Comparison of ENCODE assay signal across 8 cellular contexts in the genomic region with DNA sequence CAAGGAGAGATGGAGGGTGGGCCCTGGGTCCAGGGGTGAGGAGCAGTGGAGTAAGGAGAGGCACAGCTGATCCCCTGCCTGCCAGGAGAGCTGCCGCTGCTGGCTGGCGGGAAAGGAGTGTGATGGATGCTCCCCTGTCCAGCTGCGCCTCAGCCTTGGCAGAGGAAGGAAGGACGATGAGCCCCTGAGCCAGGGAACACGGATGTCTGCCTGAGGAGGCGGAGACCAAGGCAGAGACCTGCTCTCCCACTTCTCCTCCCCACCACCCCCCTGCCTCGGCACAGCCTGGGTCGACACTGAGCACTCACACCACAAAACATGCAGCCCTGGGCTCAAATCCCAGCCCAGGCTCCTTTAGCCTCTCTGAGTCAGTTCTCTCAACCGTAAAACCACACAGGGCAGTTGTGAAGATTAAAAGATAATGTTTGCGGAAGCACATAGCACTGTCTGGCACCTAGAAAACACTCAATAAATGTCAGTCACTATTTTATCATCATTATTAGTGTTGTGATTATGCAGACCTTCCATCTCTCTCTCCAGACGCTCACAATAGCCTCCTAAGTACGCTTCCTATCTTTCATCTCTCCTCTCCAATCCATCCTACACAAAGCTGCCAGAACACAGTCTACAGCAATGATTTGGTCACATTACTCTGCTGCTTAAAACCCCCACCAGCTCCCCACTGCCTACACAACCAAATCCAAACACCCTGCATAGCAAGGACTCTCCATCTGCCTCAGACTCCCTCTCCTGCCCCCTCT. TPM values are rescaled to one million over a fixed set of nuclear protein-coding genes. Genes with fewer than 3 reads are reported as not detected.
A peak's percentile ranks its signal among the peaks of the same experiment; 100 is the strongest.
DNase-seq lines count a peak whose midpoint lies in the region; ATAC-seq, FAIRE-seq and TF ChIP-seq lines count a peak whose summit lies in the region.

No MANE protein-coding gene starts in this region.

- CTCF ChIA-PET in AG04450 (lab: Charles Lee), result no interaction called here

- intact Hi-C loops in gastrocnemius medialis (cut with DNase I; ENCODE audit: low total_unique reads), result no loop called here

- TF ChIP-seq CTCF in AG04450 (IDR thresholded peaks at IDR 0.05; ENCODE audit: low read depth, low read length) (no peak), Peyer's patch (IDR thresholded peaks at IDR 0.05) (no peak), fibroblast of lung (conservative IDR thresholded peaks at IDR 0.05 in 1 of 2, IDR thresholded peaks at IDR 0.05 in 1 of 2; ENCODE audit: low read depth in 1 of 2, low read length in 2 of 2) (no peak), retinal pigment epithelial cell (conservative IDR thresholded peaks at IDR 0.05; ENCODE audit: low read depth, low read length) (no peak), gastrocnemius medialis (IDR thresholded peaks at IDR 0.05 in 4 of 5, conservative IDR thresholded peaks at IDR 0.05 in 1 of 5) (no peak)

- ATAC-seq in HG03354 (IDR thresholded peaks at IDR 0.05; ENCODE audit: poor library complexity, severe bottlenecking, unreplicated experiment), result peak; percentile 72
- no peak for ATAC-seq in gastrocnemius medialis

- no peaks in the 10 kb centered on the region for H4K20me1 ChIP-seq in fibroblast of lung (ENCODE audit: control insufficient read depth, extremely low read depth, insufficient read depth, low read length)

- H3K4me2 ChIP-seq in fibroblast of lung (ENCODE audit: extremely low read depth, insufficient read depth, low read length), result no peak overlapping the region

- H3K27ac ChIP-seq in AG04450 (ENCODE audit: low read depth, low read length) (peak overlapping the region; percentile 47), Peyer's patch (peak overlapping the region in 3 of 4 donors; percentile 8 to 69 (median 25)), fibroblast of lung (ENCODE audit: insufficient read depth, low read length) (no peak overlapping the region), gastrocnemius medialis (no peak overlapping the region)

- H3K36me3 ChIP-seq in Peyer's patch, result no peaks in the 10 kb centered on the region
- no peaks in the 10 kb centered on the region for H3K36me3 ChIP-seq in fibroblast of lung (ENCODE audit: control insufficient read depth, insufficient read depth, low read length)
- no peaks in the 10 kb centered on the region for H3K36me3 ChIP-seq in gastrocnemius medialis

- FAIRE-seq in GM18507 (lab: Jason Lieb, UNC), result peak; percentile 90

- POLR2A ChIA-PET in AG04450 (lab: Yijun Ruan, JAX), result interaction anchor here (0.5 to 0.6 kb wide), 2 partner anchors 161 to 1483 kb away, joined by 4 to 6 read pairs; no protein-coding TSS in a partner anchor

- H3K79me2 ChIP-seq in fibroblast of lung (ENCODE audit: control insufficient read depth, insufficient read depth, low read length), result no peaks in the 10 kb centered on the region

- TF ChIP-seq POLR2A in Peyer's patch (IDR thresholded peaks at IDR 0.05), result no peak
- TF ChIP-seq POLR2A in gastrocnemius medialis (IDR thresholded peaks at IDR 0.05), result no peak

- H3K4me1 ChIP-seq in Peyer's patch (peaks cover 0 to 8% (median 0%) of the 10 kb centered on the region in 4 donors), fibroblast of lung (ENCODE audit: control insufficient read depth, extremely low read depth, insufficient read depth, low read length) (peaks cover 3% of the 10 kb centered on the region), gastrocnemius medialis (no peaks in the 10 kb centered on the region)

- H3K27me3 ChIP-seq in AG04450 (ENCODE audit: control insufficient read depth, insufficient read depth, low read length), result peaks cover 22% of the 10 kb centered on the region
- no peaks in the 10 kb centered on the region for H3K27me3 ChIP-seq in Peyer's patch
- H3K27me3 ChIP-seq in fibroblast of lung (ENCODE audit: control insufficient read depth, insufficient read depth, low read length), result peaks cover 9% of the 10 kb centered on the region
- H3K27me3 ChIP-seq in gastrocnemius medialis, result no peaks in the 10 kb centered on the region

- no peak overlapping the region for H2AFZ ChIP-seq in fibroblast of lung (ENCODE audit: low read length)

- in situ Hi-C loops in G401 (cut with HindIII; ENCODE audit: low sequenced_read_pairs), result no loop called here
- in situ Hi-C loops in gastrocnemius medialis (cut with MboI; ENCODE audit: low sequenced_read_pairs in 4 of 4), result no loop called here

- no peak overlapping the region for H3K9ac ChIP-seq in fibroblast of lung (ENCODE audit: insufficient read depth, low read length)

- H3K4me3 ChIP-seq in AG04450 (ENCODE audit: low read depth, low read length) (no peak overlapping the region), Peyer's patch (no peak overlapping the region), fibroblast of lung (replicated peaks in 1 of 4; ENCODE audit: control extremely low read depth in 1 of 4, insufficient read depth in 1 of 4, low read depth in 3 of 4, low read length in 4 of 4) (no peak overlapping the region), retinal pigment epithelial cell (ENCODE audit: low read length) (peak overlapping the region; percentile 2), gastrocnemius medialis (no peak overlapping the region)

- H3K9me3 ChIP-seq in AG04450 (ENCODE audit: control insufficient read depth, insufficient read depth, low read length) (no peaks in the 10 kb centered on the region; the same call in 1 of the 2 replicates), Peyer's patch (no peaks in the 10 kb centered on the region), fibroblast of lung (ENCODE audit: control insufficient read depth, insufficient read depth, low read depth, low read length) (no peaks in the 10 kb centered on the region), gastrocnemius medialis (no peaks in the 10 kb centered on the region)

- no peak for DNase-seq in AG04450 (ENCODE audit: low read depth, low spot score)
- DNase-seq in GM18507 (ENCODE audit: extremely low spot score, insufficient read length, low read depth), result peak; percentile 57
- peak in 1 of 3 donors; percentile 25 for DNase-seq in Peyer's patch
- DNase-seq in fibroblast of lung (ENCODE audit: low read depth in 2 of 2), result peak; percentile 36 to 87
- DNase-seq in retinal pigment epithelial cell (ENCODE audit: low read depth), result peak; percentile 84
- DNase-seq in G401 (ENCODE audit: low spot score), result no peak
- no peak for DNase-seq in gastrocnemius medialis

RNA-seq across cellular contexts. Expression of a gene that starts 52.2 kb away (rescaled TPM):
- not detected in 2 replicates for polyA plus RNA-seq in AG04450 (2011; rRNA removed)
- not detected in 2 replicates for polyA minus RNA-seq in AG04450 (2011; rRNA and poly(A)+ RNA removed)
- 1 to 10 TPM in 2 of 4 donors, under 1 TPM in 1, not detected in 1; 0.54 to 6.8 (median 2.5) TPM for total RNA-seq in Peyer's patch
- not detected in 2 replicates for total RNA-seq in fibroblast of lung
- polyA plus RNA-seq in fibroblast of lung, result not detected in 2 replicates
- polyA plus RNA-seq in fibroblast of lung (2012), result not detected in 2 replicates
- not detected in 2 replicates for polyA minus RNA-seq in fibroblast of lung (ENCODE audit: low replicate concordance)
- 0.03 TPM in 1 of 2 replicates, not detected in the other for total RNA-seq in G401 (2014; rRNA removed; shearing (Covaris generic))
- under 1 TPM in 2 of 4 donors, not detected in 2; 0.10 to 0.26 TPM for total RNA-seq in gastrocnemius medialis

Comparison
In these comparisons a context has a peak if more than half of its experiments do, and no peak if none do; other contexts are left out.
1. DNase-seq: peak in GM18507 (single experiment), fibroblast of lung (2 of 2) and retinal pigment epithelial cell (single experiment); none in AG04450 (single experiment), G401 (single experiment) and gastrocnemius medialis (0 of 2).
2. H3K27ac ChIP-seq: peak in AG04450 (single experiment) and Peyer's patch (3 of 4); none in fibroblast of lung (single experiment) and gastrocnemius medialis (0 of 4).